Comparison of ENCODE assay signal across 13 cellular contexts in genomic region chr20:44615876-44616603, GRCh38. TPM values are rescaled to one million over a fixed set of nuclear protein-coding genes. Genes with fewer than 3 reads are reported as not detected.
A peak's percentile ranks its signal among the peaks of the same experiment; 100 is the strongest.
DNase-seq lines count a peak whose midpoint lies in the region; ATAC-seq and TF ChIP-seq lines count a peak whose summit lies in the region.
"Had no signal": no experiment of that assay in that cellular context is flagged by ENCODE, and none has a peak within 500 bp of the region (broad histone marks: within the 10 kb centered on the region; RNA-seq: fewer than 3 reads in every experiment).

No MANE protein-coding gene starts in this region.

- TF ChIP-seq EP300 in transverse colon (IDR thresholded peaks at IDR 0.05; ENCODE audit: low read depth) = no peak

- H3K27me3 ChIP-seq in transverse colon (no peaks in the 10 kb centered on the region), colonic mucosa (no peaks in the 10 kb centered on the region)

- POLR2A ChIA-PET in activated CD4-positive, alpha-beta T cell treated with anti-CD3 and anti-CD28 coated beads, Interleukin-2, amount 10 ng/mL, durations not matched to agents 7 days and 5 days (lab: Charles Lee) = no interaction called here

- no peak overlapping the region for H3K9ac ChIP-seq in colonic mucosa (ENCODE audit: low read depth in 2 of 2, low read length in 2 of 2)

- no peak for ATAC-seq in naive B cell (ENCODE audit: low read depth in 2 of 2)
- ATAC-seq in GM21447 (IDR thresholded peaks at IDR 0.05; ENCODE audit: unreplicated experiment) = no peak

- H3K4me3 Mint-ChIP-seq in activated CD4-positive, alpha-beta T cell treated with anti-CD3 and anti-CD28 coated beads, Interleukin-2, amount 10 ng/mL, durations not matched to agents 7 days and 5 days = no peak overlapping the region
- H3K4me3 Mint-ChIP-seq in naive B cell = peak overlapping the region in 3 of 8 donors; percentile 5 to 24 (median 16)

- H3K4me1 Mint-ChIP-seq in activated CD4-positive, alpha-beta T cell treated with anti-CD3 and anti-CD28 coated beads, Interleukin-2, amount 10 ng/mL, durations not matched to agents 7 days and 5 days = peaks cover 61% of the 10 kb centered on the region
- H3K4me1 Mint-ChIP-seq in naive B cell = peaks cover 49 to 59% (median 56%) of the 10 kb centered on the region in 3 donors

- TF ChIP-seq CTCF in coronary artery (IDR thresholded peaks at IDR 0.05) (no peak), transverse colon (IDR thresholded peaks at IDR 0.05) (no peak), colonic mucosa (IDR thresholded peaks at IDR 0.05) (no peak)

- 90% methylated on average over 11 to 14 of the region's 14 CpGs for WGBS in transverse colon (ENCODE audit: low coverage in 1 of 2), 2 donors

- H3K27ac Mint-ChIP-seq in activated CD4-positive, alpha-beta T cell treated with anti-CD3 and anti-CD28 coated beads, Interleukin-2, amount 10 ng/mL, durations not matched to agents 7 days and 5 days = peak overlapping the region; percentile 89
- peak overlapping the region; percentile 81 to 99 (median 92) for H3K27ac Mint-ChIP-seq in naive B cell

- H3K36me3 ChIP-seq in transverse colon (peaks cover 0 to 14% (median 5%) of the 10 kb centered on the region in 4 donors), colonic mucosa (no peaks in the 10 kb centered on the region)

- H3K27ac ChIP-seq in coronary artery = peak overlapping the region; percentile 54 to 91
- H3K27ac ChIP-seq in transverse colon = peak overlapping the region; percentile 18 to 75 (median 46)
- no peak overlapping the region for H3K27ac ChIP-seq in colonic mucosa
- H3K27ac ChIP-seq: A549 had no signal

- H3K36me3 Mint-ChIP-seq in activated CD4-positive, alpha-beta T cell treated with anti-CD3 and anti-CD28 coated beads, Interleukin-2, amount 10 ng/mL, durations not matched to agents 7 days and 5 days (ENCODE audit: low read depth) = peaks cover 49% of the 10 kb centered on the region
- peaks cover 12 to 44% of the 10 kb centered on the region in 2 donors for H3K36me3 Mint-ChIP-seq in naive B cell

- no peaks in the 10 kb centered on the region for H3K9me3 Mint-ChIP-seq in activated CD4-positive, alpha-beta T cell treated with anti-CD3 and anti-CD28 coated beads, Interleukin-2, amount 10 ng/mL, durations not matched to agents 7 days and 5 days
- no peaks in the 10 kb centered on the region for H3K9me3 Mint-ChIP-seq in naive B cell

- H3K27me3 Mint-ChIP-seq in activated CD4-positive, alpha-beta T cell treated with anti-CD3 and anti-CD28 coated beads, Interleukin-2, amount 10 ng/mL, durations not matched to agents 7 days and 5 days = no peaks in the 10 kb centered on the region
- no peaks in the 10 kb centered on the region for H3K27me3 Mint-ChIP-seq in naive B cell

- TF ChIP-seq POLR2A in transverse colon (IDR thresholded peaks at IDR 0.05) = no peak

- intact Hi-C loops in transverse colon (cut with DNase I; ENCODE audit: low total_unique reads) = no loop called here
- intact Hi-C loops in colonic mucosa (cut with DNase I) = loop anchor here (10.0 kb wide), 1 partner anchor 401 kb away; the partner anchor contains the start of gene OSER1

- no peak overlapping the region for H3K4me3 ChIP-seq in coronary artery
- no peak overlapping the region for H3K4me3 ChIP-seq in transverse colon
- no peak overlapping the region for H3K4me3 ChIP-seq in colonic mucosa
- H3K4me3 ChIP-seq: A549 had no signal

- peaks cover 14 to 35% (median 18%) of the 10 kb centered on the region in 4 donors for H3K4me1 ChIP-seq in transverse colon
- no peaks in the 10 kb centered on the region for H3K4me1 ChIP-seq in colonic mucosa
- H3K4me1 ChIP-seq: A549 had no signal

- CTCF ChIA-PET in activated CD4-positive, alpha-beta T cell treated with anti-CD3 and anti-CD28 coated beads, Interleukin-2, amount 10 ng/mL, durations not matched to agents 7 days and 5 days (lab: Charles Lee) = interaction anchor here (0.7 kb wide), 1 partner anchor 40 kb away, joined by 3 read pairs; no protein-coding TSS in a partner anchor

- in situ Hi-C loops in transverse colon (cut with MboI; ENCODE audit: low pct_ligation_motif_present in 1 of 4, low pct_unique_long_range_greater_than_20kb in 1 of 4, low sequenced_read_pairs in 3 of 4) = loop anchor here (10.0 to 25.0 kb wide), 3 partner anchors 229 to 404 kb away; partner anchors contain the start of gene OSER1 (in 4 of the 4)

- H3K9me3 ChIP-seq in transverse colon = no peaks in the 10 kb centered on the region
- H3K9me3 ChIP-seq in colonic mucosa = no peaks in the 10 kb centered on the region
- H3K9me3 ChIP-seq: A549 had no signal

- DNase-seq in activated CD4-positive, alpha-beta T cell treated with anti-CD3 and anti-CD28 coated beads, Interleukin-2, amount 10 ng/mL, durations not matched to agents 7 days and 5 days = no peak
- no peak for DNase-seq in activated CD4-positive, alpha-beta T cell treated with anti-CD3 and anti-CD28 coated beads for 1 hour
- DNase-seq in coronary artery (ENCODE audit: low spot score) = no peak
- DNase-seq in naive B cell = no peak
- no peak for DNase-seq in transverse colon
- no peak for DNase-seq in NCI-H1436 (lab: John Stamatoyannopoulos, UW)
- DNase-seq in colonic mucosa = no peak
- DNase-seq: activated CD4-positive, alpha-beta T cell treated with anti-CD3 and anti-CD28 coated beads for 48 hours; NCI-H446 treated with DMSO at 0.1 percent for 48 hours; stimulated activated CD4-positive, alpha-beta T cell treated with anti-CD3 and anti-CD28 coated beads, Interleukin-1b, Interleukin-23, amount 100 ng/mL, for 48 hours had no signal

RNA-seq across cellular contexts. Expression of gene PKIG, which starts 33.7 kb away (rescaled TPM):
- total RNA-seq in activated CD4-positive, alpha-beta T cell treated with anti-CD3 and anti-CD28 coated beads, Interleukin-2, amount 10 ng/mL, durations not matched to agents 7 days and 5 days = 1 to 10 TPM; 3.3 to 5.1 TPM
- 100 to 1,000 TPM in 4 of 6 donors, 10 to 100 TPM in 2; 74.7 to 219 (median 103) TPM for polyA plus RNA-seq in naive B cell (ENCODE audit: low read depth in 6 of 6)
- total RNA-seq in transverse colon (100 to 1,000 TPM in 1 of 4 donors, 10 to 100 TPM in 3; 40.8 to 106 (median 80.4) TPM), colonic mucosa (10 to 100 TPM; 24.4 to 46.1 TPM)

RNA-seq across cellular contexts. Expression of gene ADA, which starts 35.5 kb away (rescaled TPM):
- 100 to 1,000 TPM; 103 to 107 TPM for total RNA-seq in activated CD4-positive, alpha-beta T cell treated with anti-CD3 and anti-CD28 coated beads, Interleukin-2, amount 10 ng/mL, durations not matched to agents 7 days and 5 days
- 1 to 10 TPM; 1.7 to 7.6 (median 4.6) TPM for polyA plus RNA-seq in naive B cell (ENCODE audit: low read depth in 6 of 6)
- total RNA-seq in transverse colon (1 to 10 TPM; 2.6 to 5.4 (median 2.9) TPM), colonic mucosa (1 to 10 TPM; 2.4 to 4.5 TPM)
- total RNA-seq: HT-29 had no signal

Comparison
In these comparisons a context has a peak if more than half of its experiments do, and no peak if none do; other contexts are left out.
1. RNA of gene PKIG, which starts 33.7 kb away (total RNA-seq): 40.8 to 106 TPM in transverse colon and 24.4 to 46.1 TPM in colonic mucosa; 3.3 to 5.1 TPM in activated CD4-positive, alpha-beta T cell treated with anti-CD3 and anti-CD28 coated beads, Interleukin-2, amount 10 ng/mL, durations not matched to agents 7 days and 5 days; every median in the first group is over 4 times any median in the second.
2. RNA of gene ADA, which starts 35.5 kb away (total RNA-seq): 103 to 107 TPM in activated CD4-positive, alpha-beta T cell treated with anti-CD3 and anti-CD28 coated beads, Interleukin-2, amount 10 ng/mL, durations not matched to agents 7 days and 5 days; 2.4 to 4.5 TPM in colonic mucosa and 2.6 to 5.4 TPM in transverse colon; every median in the first group is over 10 times any median in the second.